Comparison of ENCODE assay signal across 13 cellular contexts in the genomic region with DNA sequence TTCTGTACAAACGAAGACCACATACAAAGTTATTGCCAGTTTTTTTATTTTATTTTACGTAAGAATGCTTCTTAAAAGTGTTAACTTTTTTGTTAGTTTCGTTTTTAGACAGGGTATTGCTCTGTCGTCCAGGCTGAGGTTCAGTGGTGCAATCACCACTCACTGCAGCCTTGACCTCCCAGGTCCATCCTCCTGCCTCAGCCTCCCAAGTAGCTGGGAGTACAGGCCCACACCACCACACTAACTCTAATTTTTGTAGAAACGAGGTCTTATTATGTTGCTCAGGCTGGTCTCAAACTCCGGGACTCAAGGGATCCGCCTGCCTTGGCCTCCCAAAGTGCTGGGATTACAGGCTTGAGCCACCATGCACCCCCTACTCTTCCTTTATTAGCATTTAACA. TPM values are rescaled to one million over a fixed set of nuclear protein-coding genes. Genes with fewer than 3 reads are reported as not detected.
DNase-seq lines count a peak whose midpoint lies in the region; ATAC-seq and TF ChIP-seq lines count a peak whose summit lies in the region.
"Had no signal": no experiment of that assay in that cellular context is flagged by ENCODE, and none has a peak within 500 bp of the region (broad histone marks: within the 10 kb centered on the region; RNA-seq: fewer than 3 reads in every experiment).

No MANE protein-coding gene starts in this region.

- H3K27me3 Mint-ChIP-seq in HFFc6 (ENCODE audit: insufficient read depth) (no peaks in the 10 kb centered on the region; the same call in 1 of the 2 replicates), naive B cell (no peaks in the 10 kb centered on the region)
- H3K27me3 Mint-ChIP-seq in activated T-helper 1 cell treated with anti-CD3 and anti-CD28 coated beads, Interleukin-12 subunit alpha, Interleukin-12 subunit beta, Interleukin-2, Interleukin-4 antibody, amounts not matched to agents 30 ng/mL and 10 ng/mL and 1 ng/mL, durations not matched to agents 14 hours and 24 hours and 36 hours (ENCODE audit: insufficient read depth), result no peaks in the 10 kb centered on the region

- H3K27me3 ChIP-seq in Peyer's patch, result no peaks in the 10 kb centered on the region

- H3K36me3 ChIP-seq in Peyer's patch, result peaks cover 0 to 11% (median 0%) of the 10 kb centered on the region in 3 donors

- ATAC-seq in naive B cell (ENCODE audit: low read depth in 2 of 2) (no peak), HG03045 (IDR thresholded peaks at IDR 0.05; ENCODE audit: unreplicated experiment) (no peak), HG03432 (IDR thresholded peaks at IDR 0.05; ENCODE audit: unreplicated experiment) (no peak), HG03280 (IDR thresholded peaks at IDR 0.05; ENCODE audit: unreplicated experiment) (no peak)
- ATAC-seq: left lobe of liver, Panc1 had no signal

- peak overlapping the region; percentile 55; the same call in 1 of the 2 replicates for H3K27ac Mint-ChIP-seq in HFFc6
- H3K27ac Mint-ChIP-seq in activated T-helper 1 cell treated with anti-CD3 and anti-CD28 coated beads, Interleukin-12 subunit alpha, Interleukin-12 subunit beta, Interleukin-2, Interleukin-4 antibody, amounts not matched to agents 30 ng/mL and 10 ng/mL and 1 ng/mL, durations not matched to agents 14 hours and 24 hours and 36 hours, result no peak overlapping the region
- H3K27ac Mint-ChIP-seq in naive B cell, result peak overlapping the region in 4 of 6 donors; percentile 18 to 76 (median 52)

- TF ChIP-seq POLR2A in Peyer's patch (IDR thresholded peaks at IDR 0.05), result no peak

- H3K4me3 ChIP-seq in Peyer's patch, result no peak overlapping the region

- H3K36me3 Mint-ChIP-seq in HFFc6 (ENCODE audit: low read depth) (peaks cover 34% of the 10 kb centered on the region), naive B cell (peaks cover 9% of the 10 kb centered on the region in 2 donors)
- H3K36me3 Mint-ChIP-seq in activated T-helper 1 cell treated with anti-CD3 and anti-CD28 coated beads, Interleukin-12 subunit alpha, Interleukin-12 subunit beta, Interleukin-2, Interleukin-4 antibody, amounts not matched to agents 30 ng/mL and 10 ng/mL and 1 ng/mL, durations not matched to agents 14 hours and 24 hours and 36 hours (ENCODE audit: low read depth), result peaks cover 25% of the 10 kb centered on the region

- H3K9me3 ChIP-seq in Peyer's patch, result no peaks in the 10 kb centered on the region

- H3K9me3 Mint-ChIP-seq in HFFc6 (no peaks in the 10 kb centered on the region), naive B cell (no peaks in the 10 kb centered on the region)
- H3K9me3 Mint-ChIP-seq in activated T-helper 1 cell treated with anti-CD3 and anti-CD28 coated beads, Interleukin-12 subunit alpha, Interleukin-12 subunit beta, Interleukin-2, Interleukin-4 antibody, amounts not matched to agents 30 ng/mL and 10 ng/mL and 1 ng/mL, durations not matched to agents 14 hours and 24 hours and 36 hours, result no peaks in the 10 kb centered on the region

- H3K4me1 Mint-ChIP-seq in HFFc6 (ENCODE audit: low read depth), result peaks cover 40% of the 10 kb centered on the region
- peaks cover 45% of the 10 kb centered on the region for H3K4me1 Mint-ChIP-seq in activated T-helper 1 cell treated with anti-CD3 and anti-CD28 coated beads, Interleukin-12 subunit alpha, Interleukin-12 subunit beta, Interleukin-2, Interleukin-4 antibody, amounts not matched to agents 30 ng/mL and 10 ng/mL and 1 ng/mL, durations not matched to agents 14 hours and 24 hours and 36 hours (ENCODE audit: low read depth)
- H3K4me1 Mint-ChIP-seq in naive B cell, result peaks cover 27 to 48% (median 44%) of the 10 kb centered on the region in 3 donors

- intact Hi-C loops in activated T-helper 1 cell treated with anti-CD3 and anti-CD28 coated beads, Interleukin-12 subunit alpha, Interleukin-12 subunit beta, Interleukin-2, Interleukin-4 antibody, amounts not matched to agents 30 ng/mL and 10 ng/mL and 1 ng/mL, durations not matched to agents 14 hours and 24 hours and 36 hours (cut with micrococcal nuclease), result no loop called here

- H3K27ac ChIP-seq in C4-2B, result peak overlapping the region; percentile 3; the same call in 1 of the 2 replicates
- H3K27ac ChIP-seq in Peyer's patch, result no peak overlapping the region

- H3K4me3 Mint-ChIP-seq in HFFc6 (no peak overlapping the region), naive B cell (peak overlapping the region in 6 of 8 donors; percentile 22 to 92 (median 34))
- H3K4me3 Mint-ChIP-seq in activated T-helper 1 cell treated with anti-CD3 and anti-CD28 coated beads, Interleukin-12 subunit alpha, Interleukin-12 subunit beta, Interleukin-2, Interleukin-4 antibody, amounts not matched to agents 30 ng/mL and 10 ng/mL and 1 ng/mL, durations not matched to agents 14 hours and 24 hours and 36 hours, result peak overlapping the region; percentile 19

- no peak for DNase-seq in HFFc6
- no peak for DNase-seq in activated T-helper 1 cell treated with anti-CD3 and anti-CD28 coated beads, Interleukin-12 subunit alpha, Interleukin-12 subunit beta, Interleukin-2, Interleukin-4 antibody, amounts not matched to agents 30 ng/mL and 10 ng/mL and 1 ng/mL, durations not matched to agents 14 hours and 24 hours and 36 hours (ENCODE audit: low spot score)
- DNase-seq in naive B cell, result no peak
- DNase-seq in Peyer's patch, result no peak
- DNase-seq: hippocampal formation, NCI-H1417 treated with DMSO at 0.1 percent for 48 hours, NCI-H446 had no signal

- TF ChIP-seq CTCF in C4-2B (conservative IDR thresholded peaks at IDR 0.05) (no peak), HFFc6 (IDR thresholded peaks at IDR 0.05) (no peak), Peyer's patch (IDR thresholded peaks at IDR 0.05) (no peak)

- peaks cover 3 to 38% (median 13%) of the 10 kb centered on the region in 4 donors for H3K4me1 ChIP-seq in Peyer's patch

RNA-seq across cellular contexts. Expression of a gene that starts 2.3 kb away (rescaled TPM):
- total RNA-seq in HFFc6 (2021; fragmentation: NEBNext Ultra II Directional; extraction: Animal tissue kit (Norgen Biotek cat#: 25700)), result 100 to 1,000 TPM; 118 to 171 (median 140) TPM
- 296 and 312 TPM in 2 replicates for total RNA-seq in activated T-helper 1 cell treated with anti-CD3 and anti-CD28 coated beads, Interleukin-12 subunit alpha, Interleukin-12 subunit beta, Interleukin-2, Interleukin-4 antibody, amounts not matched to agents 30 ng/mL and 10 ng/mL and 1 ng/mL, durations not matched to agents 14 hours and 24 hours and 36 hours
- 100 to 1,000 TPM in 1 of 6 donors, 10 to 100 TPM in 5; 69.9 to 104 (median 86.7) TPM for polyA plus RNA-seq in naive B cell (ENCODE audit: low read depth in 6 of 6)
- 10 to 100 TPM; 13.9 to 47.7 (median 43.5) TPM for total RNA-seq in Peyer's patch

RNA-seq across cellular contexts. Expression of a gene that starts 21.3 kb away (rescaled TPM):
- 10 to 100 TPM; 29.1 to 34.9 (median 33.3) TPM for total RNA-seq in HFFc6 (2021; fragmentation: NEBNext Ultra II Directional; extraction: Animal tissue kit (Norgen Biotek cat#: 25700))
- total RNA-seq in activated T-helper 1 cell treated with anti-CD3 and anti-CD28 coated beads, Interleukin-12 subunit alpha, Interleukin-12 subunit beta, Interleukin-2, Interleukin-4 antibody, amounts not matched to agents 30 ng/mL and 10 ng/mL and 1 ng/mL, durations not matched to agents 14 hours and 24 hours and 36 hours, result 48.9 and 57.2 TPM in 2 replicates
- polyA plus RNA-seq in naive B cell (ENCODE audit: low read depth in 6 of 6), result 10 to 100 TPM; 25.5 to 34.0 (median 29.4) TPM
- 10 to 100 TPM; 16.7 to 22.8 (median 19.6) TPM for total RNA-seq in Peyer's patch

RNA-seq across cellular contexts. Expression of a gene that starts 53.7 kb away (rescaled TPM):
- 10 to 100 TPM; 20.3 to 22.1 (median 21.6) TPM for total RNA-seq in HFFc6 (2021; fragmentation: NEBNext Ultra II Directional; extraction: Animal tissue kit (Norgen Biotek cat#: 25700))
- total RNA-seq in activated T-helper 1 cell treated with anti-CD3 and anti-CD28 coated beads, Interleukin-12 subunit alpha, Interleukin-12 subunit beta, Interleukin-2, Interleukin-4 antibody, amounts not matched to agents 30 ng/mL and 10 ng/mL and 1 ng/mL, durations not matched to agents 14 hours and 24 hours and 36 hours, result 28.8 TPM in 2 replicates
- 10 to 100 TPM; 19.6 to 44.5 (median 25.8) TPM for polyA plus RNA-seq in naive B cell (ENCODE audit: low read depth in 6 of 6)
- total RNA-seq in Peyer's patch, result 10 to 100 TPM in 3 of 4 donors, 1 to 10 TPM in 1; 9.3 to 17.3 (median 10.9) TPM
